Comparison of ENCODE assay signal across 21 cellular contexts in genomic region chr2:71696381-71696780, GRCh38.
"Had no signal": no experiment of that assay in that cellular context is flagged by ENCODE, and none has a peak within 500 bp of the region (broad histone marks: within the 10 kb centered on the region; RNA-seq: fewer than 3 reads in every experiment).

No MANE protein-coding gene starts in this region.

- H3K4me1 ChIP-seq: foreskin keratinocyte, parathyroid adenoma, uterus had no signal

- H3K27me3 ChIP-seq: suprapubic skin, uterus had no signal

- H3K4me3 ChIP-seq: left ventricle myocardium inferior, stomach, suprapubic skin, tibial nerve, uterus had no signal

- ATAC-seq: activated T-helper 17 cell treated with anti-CD3 and anti-CD28 coated beads, Interleukin-2, amount 50 U/mL, for 72 hours; foreskin keratinocyte; sciatic nerve; stimulated activated memory B cell treated with anti-CD40 and anti-IgM and Interleukin-4, amounts not matched to agents 10 μg/mL and 1 μg/mL and 100 μg/mL, for 72 hours had no signal

- H3K36me3 Mint-ChIP-seq: activated naive CD8-positive, alpha-beta T cell treated with anti-CD3 and anti-CD28 coated beads for 36 hours; stimulated activated memory B cell treated with anti-CD40 and anti-IgM and Interleukin-4, amounts not matched to agents 10 μg/mL and 1 μg/mL and 100 μg/mL, for 72 hours had no signal

- H3K27me3 Mint-ChIP-seq: activated T-cell treated with anti-CD3 and anti-CD28 coated beads, Interleukin-2, amount 50 U/mL, for 24 hours had no signal

- H3K9me3 Mint-ChIP-seq: activated naive CD8-positive, alpha-beta T cell treated with anti-CD3 and anti-CD28 coated beads for 36 hours; activated T-cell treated with anti-CD3 and anti-CD28 coated beads, Interleukin-2, amount 50 U/mL, for 24 hours; activated T-helper 17 cell treated with anti-CD3 and anti-CD28 coated beads, Interleukin-2, amount 50 U/mL, for 72 hours; stimulated activated memory B cell treated with anti-CD40 and anti-IgM and Interleukin-4, amounts not matched to agents 10 μg/mL and 1 μg/mL and 100 μg/mL, for 72 hours had no signal

- DNase-seq: activated CD4-positive, alpha-beta T cell treated with anti-CD3 and anti-CD28 coated beads for 1 hour; activated CD8-positive, alpha-beta memory T cell treated with anti-CD3 and anti-CD28 coated beads for 24 hours; activated CD8-positive, alpha-beta memory T cell treated with anti-CD3 and anti-CD28 coated beads, Interleukin-2, amount 50 U/mL, for 4 hours; activated naive CD4-positive, alpha-beta T cell treated with Interleukin-2 at 50 U/mL for 16 hours; activated naive CD8-positive, alpha-beta T cell treated with anti-CD3 and anti-CD28 coated beads for 36 hours; activated T-cell treated with anti-CD3 and anti-CD28 coated beads, Interleukin-2, amount 50 U/mL, for 24 hours; left ventricle myocardium inferior; nephron progenitor cell; small intestine; stimulated activated CD4-positive, alpha-beta T cell treated with anti-CD3 and anti-CD28 coated beads, Interleukin-15, amount 100 ng/mL, for 24 hours; stomach; T-helper 1 cell; uterus had no signal

- H3K4me3 Mint-ChIP-seq: activated naive CD8-positive, alpha-beta T cell treated with anti-CD3 and anti-CD28 coated beads for 36 hours; activated T-cell treated with anti-CD3 and anti-CD28 coated beads, Interleukin-2, amount 50 U/mL, for 24 hours; activated T-helper 17 cell treated with anti-CD3 and anti-CD28 coated beads, Interleukin-2, amount 50 U/mL, for 72 hours; nephron progenitor cell; stimulated activated memory B cell treated with anti-CD40 and anti-IgM and Interleukin-4, amounts not matched to agents 10 μg/mL and 1 μg/mL and 100 μg/mL, for 72 hours had no signal

- H3K36me3 ChIP-seq: left ventricle myocardium inferior, stomach, suprapubic skin, tibial nerve, uterus had no signal

- H3K9me3 ChIP-seq: left ventricle myocardium inferior, stomach, suprapubic skin, tibial nerve, uterus had no signal

- H3K4me1 Mint-ChIP-seq: activated naive CD8-positive, alpha-beta T cell treated with anti-CD3 and anti-CD28 coated beads for 36 hours; activated T-helper 17 cell treated with anti-CD3 and anti-CD28 coated beads, Interleukin-2, amount 50 U/mL, for 72 hours; stimulated activated memory B cell treated with anti-CD40 and anti-IgM and Interleukin-4, amounts not matched to agents 10 μg/mL and 1 μg/mL and 100 μg/mL, for 72 hours had no signal

- H3K27ac ChIP-seq: epithelial cell of prostate, foreskin keratinocyte, left ventricle myocardium inferior, parathyroid adenoma, stomach, suprapubic skin, tibial nerve, uterus had no signal

- H3K27ac Mint-ChIP-seq: activated naive CD8-positive, alpha-beta T cell treated with anti-CD3 and anti-CD28 coated beads for 36 hours; activated T-cell treated with anti-CD3 and anti-CD28 coated beads, Interleukin-2, amount 50 U/mL, for 24 hours; activated T-helper 17 cell treated with anti-CD3 and anti-CD28 coated beads, Interleukin-2, amount 50 U/mL, for 72 hours; stimulated activated memory B cell treated with anti-CD40 and anti-IgM and Interleukin-4, amounts not matched to agents 10 μg/mL and 1 μg/mL and 100 μg/mL, for 72 hours had no signal
